14 cellular contexts compared by ENCODE assay signal in the genomic region with DNA sequence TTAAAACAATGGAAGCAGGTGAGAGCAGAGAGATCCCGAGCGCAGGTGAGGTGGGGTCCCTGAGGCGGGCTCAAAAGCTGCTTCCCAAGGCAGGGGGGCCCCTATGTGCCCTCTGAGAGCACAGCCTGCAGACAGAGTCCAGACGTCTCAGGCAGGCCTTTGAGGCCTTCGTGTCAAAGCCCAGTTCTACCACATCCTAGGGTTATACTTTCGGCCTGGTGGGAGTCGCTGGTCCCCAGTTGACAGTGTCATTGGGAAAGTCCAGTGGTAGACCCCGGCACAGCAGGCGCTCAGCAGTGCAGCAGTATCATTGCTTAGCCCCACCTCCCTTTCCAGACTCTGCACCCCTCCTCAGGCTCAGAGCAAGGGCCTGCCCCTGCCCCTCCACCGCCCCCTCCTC. TPM values are rescaled to one million over a fixed set of nuclear protein-coding genes. Genes with fewer than 3 reads are reported as not detected.
DNase-seq lines count a peak whose midpoint lies in the region; ATAC-seq and TF ChIP-seq lines count a peak whose summit lies in the region.
"Had no signal": no experiment of that assay in that cellular context is flagged by ENCODE, and none has a peak within 500 bp of the region (broad histone marks: within the 10 kb centered on the region; RNA-seq: fewer than 3 reads in every experiment).

No MANE protein-coding gene starts in this region.

- ATAC-seq in Right ventricle myocardium inferior (no peak), heart right ventricle (no peak), left ventricle myocardium superior (no peak), HG02885 (IDR thresholded peaks at IDR 0.05; ENCODE audit: poor library complexity, unreplicated experiment) (no peak), HG02588 (IDR thresholded peaks at IDR 0.05; ENCODE audit: unreplicated experiment) (no peak)
- ATAC-seq: HCT116 had no signal

- H3K4me1 ChIP-seq in heart right ventricle (peaks cover 16 to 64% (median 46%) of the 10 kb centered on the region in 9 donors), neural progenitor cell (peaks cover 11% of the 10 kb centered on the region), spleen (peaks cover 0 to 17% (median 3%) of the 10 kb centered on the region in 6 donors)

- no peaks in the 10 kb centered on the region for H4K20me1 ChIP-seq in neural progenitor cell (ENCODE audit: low read depth)

- no peaks in the 10 kb centered on the region for H3K36me3 Mint-ChIP-seq in neural progenitor cell
- H3K36me3 Mint-ChIP-seq: CD4-positive, CD25-positive, alpha-beta regulatory T cell had no signal

- H3F3A ChIP-seq in neural progenitor cell (ENCODE audit: low read depth), result no peaks in the 10 kb centered on the region

- TF ChIP-seq CTCF in heart right ventricle (IDR thresholded peaks at IDR 0.05) (no peak), neural progenitor cell (IDR thresholded peaks at IDR 0.05) (no peak), spleen (IDR thresholded peaks at IDR 0.05 in 8 of 11, conservative IDR thresholded peaks at IDR 0.05 in 3 of 11) (no peak)

- no peak overlapping the region for H3K9ac ChIP-seq in neural progenitor cell
- H3K9ac ChIP-seq: BLaER1 treated with 17β-estradiol and CSF1 and Interleukin-3, amounts not matched to agents 10 nM and 100 nM had no signal

- peaks cover 35% of the 10 kb centered on the region for H3K4me1 Mint-ChIP-seq in neural progenitor cell
- H3K4me1 Mint-ChIP-seq: CD4-positive, CD25-positive, alpha-beta regulatory T cell had no signal

- H3K79me2 ChIP-seq in neural progenitor cell (ENCODE audit: low read depth), result no peaks in the 10 kb centered on the region

- H3K36me3 ChIP-seq in heart right ventricle, result no peaks in the 10 kb centered on the region
- H3K36me3 ChIP-seq in neural progenitor cell, result no peaks in the 10 kb centered on the region
- H3K36me3 ChIP-seq in spleen, result no peaks in the 10 kb centered on the region
- H3K36me3 ChIP-seq: BLaER1 treated with 17β-estradiol and CSF1 and Interleukin-3, amounts not matched to agents 10 nM and 100 nM had no signal

- H3K27me3 Mint-ChIP-seq in neural progenitor cell (ENCODE audit: insufficient read depth, low read depth), result peaks cover 15% of the 10 kb centered on the region

- no peaks in the 10 kb centered on the region for H3K9me3 ChIP-seq in heart right ventricle
- no peaks in the 10 kb centered on the region for H3K9me3 ChIP-seq in neural progenitor cell (ENCODE audit: low read depth)
- H3K9me3 ChIP-seq in spleen, result no peaks in the 10 kb centered on the region
- H3K9me3 ChIP-seq: BLaER1 treated with 17β-estradiol and CSF1 and Interleukin-3, amounts not matched to agents 10 nM and 100 nM had no signal

- H3K27ac Mint-ChIP-seq in neural progenitor cell, result peak overlapping the region; percentile 87
- H3K27ac Mint-ChIP-seq: CD4-positive, CD25-positive, alpha-beta regulatory T cell had no signal

- H2AFZ ChIP-seq in neural progenitor cell (replicated peaks), result no peak overlapping the region

- DNase-seq in Right ventricle myocardium inferior (ENCODE audit: missing footprints) (peak; percentile 42), heart right ventricle (no peak), left ventricle myocardium superior (peak; percentile 7), neural progenitor cell (ENCODE audit: low spot score) (no peak), spleen (peak; percentile 39)
- DNase-seq: 8988T; AML-193; CD4-positive, CD25-positive, alpha-beta regulatory T cell; DMS53 had no signal

- no peak overlapping the region for H3K4me2 ChIP-seq in neural progenitor cell
- H3K4me2 ChIP-seq: BLaER1 treated with 17β-estradiol and CSF1 and Interleukin-3, amounts not matched to agents 10 nM and 100 nM had no signal

- H3K9me3 Mint-ChIP-seq in neural progenitor cell, result no peaks in the 10 kb centered on the region
- H3K9me3 Mint-ChIP-seq: CD4-positive, CD25-positive, alpha-beta regulatory T cell had no signal

- H3K4me3 Mint-ChIP-seq in neural progenitor cell, result no peak overlapping the region
- H3K4me3 Mint-ChIP-seq: CD4-positive, CD25-positive, alpha-beta regulatory T cell had no signal

- H3K4me3 ChIP-seq in heart right ventricle, result no peak overlapping the region
- H3K4me3 ChIP-seq in neural progenitor cell, result no peak overlapping the region
- no peak overlapping the region for H3K4me3 ChIP-seq in spleen
- H3K4me3 ChIP-seq: BLaER1 treated with 17β-estradiol and CSF1 and Interleukin-3, amounts not matched to agents 10 nM and 100 nM had no signal

- 96% methylated on average over 10 of the region's 10 CpGs for WGBS in heart right ventricle, 2 donors
- 77 to 96% (median 94%) methylated on average over 8 to 10 of the region's 10 CpGs for WGBS in spleen, 5 donors

- TF ChIP-seq POLR2A in spleen (IDR thresholded peaks at IDR 0.05), result no peak

- peak overlapping the region in 4 of 10 donors; percentile 87 to 95 (median 91) for H3K27ac ChIP-seq in heart right ventricle
- no peak overlapping the region for H3K27ac ChIP-seq in neural progenitor cell
- no peak overlapping the region for H3K27ac ChIP-seq in spleen
- H3K27ac ChIP-seq: BLaER1 treated with 17β-estradiol and CSF1 and Interleukin-3, amounts not matched to agents 10 nM and 100 nM had no signal

- H3K27me3 ChIP-seq in heart right ventricle (no peaks in the 10 kb centered on the region), neural progenitor cell (no peaks in the 10 kb centered on the region), spleen (replicated peaks in 1 of 7) (peaks cover 0 to 3% (median 0%) of the 10 kb centered on the region in 7 donors)
- H3K27me3 ChIP-seq: BLaER1 treated with 17β-estradiol and CSF1 and Interleukin-3, amounts not matched to agents 10 nM and 100 nM had no signal

- intact Hi-C loops in Right ventricle myocardium inferior (cut with DNase I) (no loop called here), heart right ventricle (cut with DNase I) (loop anchor here in 2 of 10 donors (5.0 to 10.0 kb wide), 2 partner anchors 38 to 144 kb away; no protein-coding TSS in a partner anchor), left ventricle myocardium superior (cut with micrococcal nuclease) (no loop called here), spleen (cut with DNase I; ENCODE audit: low total_unique reads) (no loop called here)

RNA-seq across cellular contexts. Expression of a gene that starts 9.1 kb away (rescaled TPM):
- 0.08 TPM for total RNA-seq in Right ventricle myocardium inferior
- under 1 TPM in 6 of 10 donors, not detected in 4; 0.12 to 0.23 (median 0.15) TPM for total RNA-seq in heart right ventricle
- under 1 TPM; 0.03 to 0.59 TPM for polyA plus RNA-seq in heart right ventricle
- not detected for total RNA-seq in left ventricle myocardium superior
- total RNA-seq in neural progenitor cell (ENCODE audit: low replicate concordance), result 0.09 TPM in 1 of 2 replicates, not detected in the other
- total RNA-seq in spleen, result not detected
- not detected for polyA plus RNA-seq in spleen
- total RNA-seq: CD4-positive, CD25-positive, alpha-beta regulatory T cell; H4 had no signal
- polyA plus RNA-seq: CD4-positive, CD25-positive, alpha-beta regulatory T cell had no signal

Comparison
In these comparisons a context has a peak if more than half of its experiments do, and no peak if none do; other contexts are left out.
1. DNase-seq: peak in Right ventricle myocardium inferior (single experiment), left ventricle myocardium superior (single experiment) and spleen (single experiment); none in heart right ventricle (0 of 2) and neural progenitor cell (single experiment).